8 cellular contexts compared by ENCODE assay signal in the genomic region with DNA sequence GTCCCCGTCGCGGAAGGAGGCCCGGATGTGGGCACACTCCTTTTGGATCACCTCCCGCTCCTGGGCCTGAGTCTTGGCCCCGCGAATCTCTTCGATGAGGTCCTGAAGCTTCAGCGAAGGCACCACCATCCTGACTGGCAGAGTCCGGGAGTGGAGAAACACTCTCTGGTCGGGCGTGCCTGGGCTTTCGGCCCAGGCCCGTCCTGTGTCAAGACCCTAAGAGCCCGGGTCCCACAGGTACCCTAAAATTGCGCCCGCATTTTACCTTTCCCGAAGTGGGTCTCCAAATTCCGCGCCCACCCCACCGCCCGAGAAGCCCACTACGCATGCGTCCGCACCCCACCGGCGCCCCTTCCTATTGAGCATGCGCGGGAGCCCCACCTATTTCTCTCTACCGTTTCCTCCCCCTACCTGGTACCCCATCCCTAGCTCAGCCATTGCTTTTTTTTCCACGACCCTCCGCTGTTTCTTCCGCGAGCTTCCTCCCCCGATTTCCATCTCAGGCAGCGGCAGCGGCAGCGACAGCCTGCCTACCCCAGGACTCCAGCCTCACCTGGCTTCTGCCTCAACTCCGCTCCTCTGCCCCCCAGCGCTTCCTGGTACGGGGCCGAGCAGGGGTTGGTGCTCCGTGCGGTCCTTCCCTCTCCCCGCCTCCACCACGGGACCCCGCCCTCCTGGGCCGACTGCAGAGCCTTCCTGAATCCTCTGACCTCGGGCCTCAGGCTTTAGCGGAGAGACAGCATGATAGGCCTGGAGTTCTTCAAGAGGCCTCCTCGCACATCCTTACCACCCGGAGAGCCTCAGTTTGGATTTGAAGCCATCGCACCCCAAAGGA. TPM values are rescaled to one million over a fixed set of nuclear protein-coding genes. Genes with fewer than 3 reads are reported as not detected.
DNase-seq lines count a peak whose midpoint lies in the region; ATAC-seq, FAIRE-seq and TF ChIP-seq lines count a peak whose summit lies in the region.

A gene with protein sequence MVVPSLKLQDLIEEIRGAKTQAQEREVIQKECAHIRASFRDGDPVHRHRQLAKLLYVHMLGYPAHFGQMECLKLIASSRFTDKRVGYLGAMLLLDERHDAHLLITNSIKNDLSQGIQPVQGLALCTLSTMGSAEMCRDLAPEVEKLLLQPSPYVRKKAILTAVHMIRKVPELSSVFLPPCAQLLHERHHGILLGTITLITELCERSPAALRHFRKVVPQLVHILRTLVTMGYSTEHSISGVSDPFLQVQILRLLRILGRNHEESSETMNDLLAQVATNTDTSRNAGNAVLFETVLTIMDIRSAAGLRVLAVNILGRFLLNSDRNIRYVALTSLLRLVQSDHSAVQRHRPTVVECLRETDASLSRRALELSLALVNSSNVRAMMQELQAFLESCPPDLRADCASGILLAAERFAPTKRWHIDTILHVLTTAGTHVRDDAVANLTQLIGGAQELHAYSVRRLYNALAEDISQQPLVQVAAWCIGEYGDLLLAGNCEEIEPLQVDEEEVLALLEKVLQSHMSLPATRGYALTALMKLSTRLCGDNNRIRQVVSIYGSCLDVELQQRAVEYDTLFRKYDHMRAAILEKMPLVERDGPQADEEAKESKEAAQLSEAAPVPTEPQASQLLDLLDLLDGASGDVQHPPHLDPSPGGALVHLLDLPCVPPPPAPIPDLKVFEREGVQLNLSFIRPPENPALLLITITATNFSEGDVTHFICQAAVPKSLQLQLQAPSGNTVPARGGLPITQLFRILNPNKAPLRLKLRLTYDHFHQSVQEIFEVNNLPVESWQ (minus strand): TSS at position 606 of the 835 bp plus-strand sequence. CDS start 477 bp downstream, at position 129.

- peak in 1 of 2 donors; percentile 37 for TF ChIP-seq EP300 in tibial nerve (IDR thresholded peaks at IDR 0.05)

- DNase-seq in GM03348 (ENCODE audit: low spot score) (peak; percentile 69), HFF-Myc (ENCODE audit: extremely low read depth, low read depth) (no peak), NAMALWA (ENCODE audit: low spot score) (peak; percentile 90), glomerular visceral epithelial cell (ENCODE audit: extremely low spot score) (peak; percentile 87), pancreas (peak; percentile 89 to 95 (median 93)), tibial nerve (ENCODE audit: low spot score in 2 of 2) (peak; percentile 55 to 70)
- DNase-seq in activated naive CD4-positive, alpha-beta T cell treated with anti-CD3 and anti-CD28 coated beads, Interleukin-2, amount 50 U/mL, for 16 hours = peak; percentile 88

- TF ChIP-seq CTCF in HFF-Myc (IDR thresholded peaks at IDR 0.05; ENCODE audit: low read depth, low read length, missing control alignments) (no peak), pancreas (IDR thresholded peaks at IDR 0.05) (no peak), tibial nerve (IDR thresholded peaks at IDR 0.05) (no peak)

- FAIRE-seq in pancreas (lab: Jason Lieb, UNC) = no peak

- H3K9me3 ChIP-seq in pancreas = no peaks in the 10 kb centered on the region
- no peaks in the 10 kb centered on the region for H3K9me3 ChIP-seq in tibial nerve

- H3K36me3 ChIP-seq in pancreas = peaks cover 0 to 7% (median 0%) of the 10 kb centered on the region in 3 donors
- peaks cover 0 to 8% (median 0%) of the 10 kb centered on the region in 3 donors for H3K36me3 ChIP-seq in tibial nerve

- peak in 1 of 2 donors; percentile 16 for TF ChIP-seq POLR2A in tibial nerve (IDR thresholded peaks at IDR 0.05)

- H3K4me3 ChIP-seq in HFF-Myc (replicated peaks; ENCODE audit: low read depth, low read length) (peak within 1 kb of the TSS; percentile 48), pancreas (peak within 1 kb of the TSS; percentile 29 to 78 (median 54)), tibial nerve (peak within 1 kb of the TSS; percentile 57 to 71 (median 60))

- H3K4me1 ChIP-seq in pancreas (peaks cover 0 to 14% (median 6%) of the 10 kb centered on the region in 3 donors), tibial nerve (peaks cover 0 to 15% (median 5%) of the 10 kb centered on the region in 4 donors)

- H3K27me3 ChIP-seq in pancreas = no peaks in the 10 kb centered on the region
- H3K27me3 ChIP-seq in tibial nerve = peaks cover 0 to 17% of the 10 kb centered on the region in 2 donors

- WGBS in pancreas, 2 donors = 0 to 1% methylated on average over 52 to 53 of the region's 53 CpGs
- 2% methylated on average over 52 of the region's 53 CpGs for WGBS in tibial nerve, 2 donors

- intact Hi-C loops in pancreas (cut with DNase I) = no loop called here

- ATAC-seq in SK-N-SH treated with all-trans-retinoic acid at 6 μM for 48 hours (peak; percentile 84), pancreas (peak; percentile 90 to 95 (median 92))

- H3K27ac ChIP-seq in pancreas = peak within 1 kb of the TSS; percentile 35 to 86 (median 70)
- H3K27ac ChIP-seq in tibial nerve = peak within 1 kb of the TSS; percentile 54 to 85 (median 63)

TF ChIP-seq in SK-N-SH treated with all-trans-retinoic acid at 6 μM for 48 hours, 23 proteins besides CTCF, POLR2A, EP300 and RAD21:
- TF ChIP-seq GLIS3 (CRISPR knock-in tag; IDR thresholded peaks at IDR 0.05) (peak; percentile 27; the same call in 1 of the 2 replicates), ESRRG (CRISPR knock-in tag; IDR thresholded peaks at IDR 0.05) (0 out of 2 replicates have a peak, but pooled peaks have one; percentile 5), CSRNP3 (CRISPR knock-in tag; IDR thresholded peaks at IDR 0.05) (0 out of 2 replicates have a peak, but pooled peaks have one; percentile 8), TOX (CRISPR knock-in tag; IDR thresholded peaks at IDR 0.05; ENCODE audit: borderline replicate concordance) (no peak)
- TF ChIP-seq, protein P1, sequence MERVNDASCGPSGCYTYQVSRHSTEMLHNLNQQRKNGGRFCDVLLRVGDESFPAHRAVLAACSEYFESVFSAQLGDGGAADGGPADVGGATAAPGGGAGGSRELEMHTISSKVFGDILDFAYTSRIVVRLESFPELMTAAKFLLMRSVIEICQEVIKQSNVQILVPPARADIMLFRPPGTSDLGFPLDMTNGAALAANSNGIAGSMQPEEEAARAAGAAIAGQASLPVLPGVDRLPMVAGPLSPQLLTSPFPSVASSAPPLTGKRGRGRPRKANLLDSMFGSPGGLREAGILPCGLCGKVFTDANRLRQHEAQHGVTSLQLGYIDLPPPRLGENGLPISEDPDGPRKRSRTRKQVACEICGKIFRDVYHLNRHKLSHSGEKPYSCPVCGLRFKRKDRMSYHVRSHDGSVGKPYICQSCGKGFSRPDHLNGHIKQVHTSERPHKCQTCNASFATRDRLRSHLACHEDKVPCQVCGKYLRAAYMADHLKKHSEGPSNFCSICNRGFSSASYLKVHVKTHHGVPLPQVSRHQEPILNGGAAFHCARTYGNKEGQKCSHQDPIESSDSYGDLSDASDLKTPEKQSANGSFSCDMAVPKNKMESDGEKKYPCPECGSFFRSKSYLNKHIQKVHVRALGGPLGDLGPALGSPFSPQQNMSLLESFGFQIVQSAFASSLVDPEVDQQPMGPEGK (CRISPR knock-in tag; IDR thresholded peaks at IDR 0.05; ENCODE audit: borderline replicate concordance) = peak; percentile 19; the same call in 1 of the 2 replicates

RNA-seq across cellular contexts. Expression of the gene that starts here (rescaled TPM):
- total RNA-seq in pancreas (100 to 1,000 TPM in 1 of 6 donors, 10 to 100 TPM in 5; 57.4 to 153 (median 70.4) TPM), tibial nerve (10 to 100 TPM; 30.2 to 76.8 (median 52.0) TPM)
- polyA plus RNA-seq in pancreas = 100 to 1,000 TPM; 303 to 392 TPM
